26 cellular contexts compared by ENCODE assay signal in genomic region chrX:139213241-139213709, GRCh38.
DNase-seq lines count a peak whose midpoint lies in the region; ATAC-seq and TF ChIP-seq lines count a peak whose summit lies in the region.
"Had no signal": no experiment of that assay in that cellular context is flagged by ENCODE, and none has a peak within 500 bp of the region (broad histone marks: within the 10 kb centered on the region; RNA-seq: fewer than 3 reads in every experiment).

No MANE protein-coding gene starts in this region.

- TF ChIP-seq CTCF in NB4 (IDR thresholded peaks at IDR 0.05; ENCODE audit: low read depth, low read length) (no peak), endodermal cell (conservative IDR thresholded peaks at IDR 0.05) (no peak), neutrophil (IDR thresholded peaks at IDR 0.05) (no peak)

- 39 to 70% methylated on average over 2 to 3 of the region's 3 CpGs for WGBS in endodermal cell (ENCODE audit: insufficient coverage in 1 of 2, insufficient read length in 1 of 2), 2 experiments

- CTCF ChIA-PET in activated naive CD4-positive, alpha-beta T cell treated with anti-CD3 and anti-CD28 coated beads, Interleukin-2, amount 10 ng/mL, durations not matched to agents 7 days and 5 days (lab: Charles Lee), result no interaction called here

- TF ChIP-seq POLR2A in NB4 (IDR thresholded peaks at IDR 0.05; ENCODE audit: extremely low read depth, insufficient read length), result no peak

- H3K27me3 Mint-ChIP-seq in endodermal cell (ENCODE audit: insufficient read depth), result peaks cover 12% of the 10 kb centered on the region
- no peaks in the 10 kb centered on the region for H3K27me3 Mint-ChIP-seq in activated naive CD4-positive, alpha-beta T cell treated with anti-CD3 and anti-CD28 coated beads, Interleukin-2, amount 10 ng/mL, durations not matched to agents 7 days and 5 days

- H3K4me1 Mint-ChIP-seq in endodermal cell, result peaks cover 46% of the 10 kb centered on the region
- H3K4me1 Mint-ChIP-seq in activated naive CD4-positive, alpha-beta T cell treated with anti-CD3 and anti-CD28 coated beads, Interleukin-2, amount 10 ng/mL, durations not matched to agents 7 days and 5 days, result no peaks in the 10 kb centered on the region
- H3K4me1 Mint-ChIP-seq: activated CD4-positive, alpha-beta T cell treated with anti-CD3 and anti-CD28 coated beads for 36 hours; activated naive CD8-positive, alpha-beta T cell treated with anti-CD3 and anti-CD28 coated beads for 36 hours; immature natural killer cell; naive B cell had no signal

- peak overlapping the region; percentile 88 for H3K27ac Mint-ChIP-seq in endodermal cell
- no peak overlapping the region for H3K27ac Mint-ChIP-seq in activated naive CD4-positive, alpha-beta T cell treated with anti-CD3 and anti-CD28 coated beads, Interleukin-2, amount 10 ng/mL, durations not matched to agents 7 days and 5 days
- H3K27ac Mint-ChIP-seq: activated CD4-positive, alpha-beta T cell treated with anti-CD3 and anti-CD28 coated beads for 36 hours; activated CD8-positive, alpha-beta T cell treated with anti-CD3 and anti-CD28 coated beads, Interleukin-2, amount 10 ng/mL, durations not matched to agents 7 days and 5 days; activated naive CD8-positive, alpha-beta T cell treated with anti-CD3 and anti-CD28 coated beads for 36 hours; IgD-negative memory B cell; immature natural killer cell; naive B cell had no signal

- H3K4me3 ChIP-seq in NB4 (ENCODE audit: low read depth, low read length), result no peak overlapping the region
- H3K4me3 ChIP-seq in endodermal cell (ENCODE audit: low read length), result no peak overlapping the region
- H3K4me3 ChIP-seq in neutrophil (ENCODE audit: low read depth in 1 of 2, low read length in 1 of 2), result no peak overlapping the region
- H3K4me3 ChIP-seq: ascending aorta; BLaER1 treated with 17β-estradiol and CSF1 and Interleukin-3, amounts not matched to agents 10 nM and 100 nM; coronary artery; gastroesophageal sphincter; skin epidermis; tibial nerve had no signal

- H3K27ac ChIP-seq in endodermal cell (ENCODE audit: low read depth, low read length), result no peak overlapping the region
- peak overlapping the region; percentile 84 for H3K27ac ChIP-seq in neutrophil
- H3K27ac ChIP-seq: ascending aorta; BLaER1 treated with 17β-estradiol and CSF1 and Interleukin-3, amounts not matched to agents 10 nM and 100 nM; coronary artery; gastroesophageal sphincter; skin epidermis; tibial nerve had no signal

- no peak overlapping the region for H3K9ac ChIP-seq in endodermal cell (ENCODE audit: extremely low read depth, low read length, poor library complexity, severe bottlenecking)
- H3K9ac ChIP-seq: BLaER1 treated with 17β-estradiol and CSF1 and Interleukin-3, amounts not matched to agents 10 nM and 100 nM had no signal

- H3K36me3 Mint-ChIP-seq in endodermal cell (ENCODE audit: low read depth), result no peaks in the 10 kb centered on the region
- H3K36me3 Mint-ChIP-seq in activated naive CD4-positive, alpha-beta T cell treated with anti-CD3 and anti-CD28 coated beads, Interleukin-2, amount 10 ng/mL, durations not matched to agents 7 days and 5 days, result no peaks in the 10 kb centered on the region
- H3K36me3 Mint-ChIP-seq: activated naive CD8-positive, alpha-beta T cell treated with anti-CD3 and anti-CD28 coated beads for 36 hours; IgD-negative memory B cell; immature natural killer cell; naive B cell had no signal

- ATAC-seq in HG02610 (IDR thresholded peaks at IDR 0.05; ENCODE audit: unreplicated experiment), result no peak
- ATAC-seq: activated CD4-positive, alpha-beta T cell treated with anti-CD3 and anti-CD28 coated beads for 36 hours; activated CD8-positive, alpha-beta T cell treated with anti-CD3 and anti-CD28 coated beads, Interleukin-2, amount 10 ng/mL, durations not matched to agents 7 days and 5 days; gastroesophageal sphincter had no signal

- H3K36me3 ChIP-seq in endodermal cell (ENCODE audit: control insufficient read depth, insufficient read depth, low read length) (no peaks in the 10 kb centered on the region), neutrophil (no peaks in the 10 kb centered on the region)
- H3K36me3 ChIP-seq: ascending aorta; BLaER1 treated with 17β-estradiol and CSF1 and Interleukin-3, amounts not matched to agents 10 nM and 100 nM; gastroesophageal sphincter; tibial nerve had no signal

- DNase-seq in COLO829 (ENCODE audit: low spot score) (peak; percentile 13), NB4 (ENCODE audit: low read depth) (peak; percentile 37), endodermal cell (no peak)
- DNase-seq in activated naive CD4-positive, alpha-beta T cell treated with anti-CD3 and anti-CD28 coated beads, Interleukin-2, amount 10 ng/mL, durations not matched to agents 7 days and 5 days, result no peak
- no peak for DNase-seq in stimulated activated naive CD4-positive, alpha-beta T cell (lab: John Stamatoyannopoulos, UW)
- DNase-seq: activated CD4-positive, alpha-beta T cell treated with anti-CD3 and anti-CD28 coated beads for 36 hours; activated CD8-positive, alpha-beta T cell treated with anti-CD3 and anti-CD28 coated beads, Interleukin-2, amount 10 ng/mL, durations not matched to agents 7 days and 5 days; activated effector memory CD4-positive, alpha-beta T cell treated with Interleukin-2 at 50 U/mL for 16 hours; activated naive CD8-positive, alpha-beta T cell treated with anti-CD3 and anti-CD28 coated beads for 36 hours; activated T-cell treated with anti-CD3 and anti-CD28 coated beads for 4 hours; hippocampal formation; immature natural killer cell; mesenchymal stem cell; naive B cell; NCI-H1105; NCI-H1930; NCI-H69 had no signal

- H3K27me3 ChIP-seq in endodermal cell (ENCODE audit: control insufficient read depth, insufficient read depth, low read length, poor library complexity, severe bottlenecking) (no peaks in the 10 kb centered on the region), neutrophil (peaks cover 10% of the 10 kb centered on the region)
- H3K27me3 ChIP-seq: ascending aorta, gastroesophageal sphincter had no signal

- H3K9me3 Mint-ChIP-seq in endodermal cell, result no peaks in the 10 kb centered on the region
- H3K9me3 Mint-ChIP-seq in activated naive CD4-positive, alpha-beta T cell treated with anti-CD3 and anti-CD28 coated beads, Interleukin-2, amount 10 ng/mL, durations not matched to agents 7 days and 5 days, result no peaks in the 10 kb centered on the region
- H3K9me3 Mint-ChIP-seq: activated naive CD8-positive, alpha-beta T cell treated with anti-CD3 and anti-CD28 coated beads for 36 hours; IgD-negative memory B cell; naive B cell had no signal

- no peak overlapping the region for H3K4me3 Mint-ChIP-seq in endodermal cell
- no peak overlapping the region for H3K4me3 Mint-ChIP-seq in activated naive CD4-positive, alpha-beta T cell treated with anti-CD3 and anti-CD28 coated beads, Interleukin-2, amount 10 ng/mL, durations not matched to agents 7 days and 5 days
- H3K4me3 Mint-ChIP-seq: activated CD4-positive, alpha-beta T cell treated with anti-CD3 and anti-CD28 coated beads for 36 hours; activated CD8-positive, alpha-beta T cell treated with anti-CD3 and anti-CD28 coated beads, Interleukin-2, amount 10 ng/mL, durations not matched to agents 7 days and 5 days; activated naive CD8-positive, alpha-beta T cell treated with anti-CD3 and anti-CD28 coated beads for 36 hours; IgD-negative memory B cell; immature natural killer cell; naive B cell had no signal

- H3K9me3 ChIP-seq in endodermal cell (ENCODE audit: control insufficient read depth, low read length) (no peaks in the 10 kb centered on the region), neutrophil (no peaks in the 10 kb centered on the region)
- H3K9me3 ChIP-seq: ascending aorta, gastroesophageal sphincter, tibial nerve had no signal

- H3K4me1 ChIP-seq in endodermal cell (ENCODE audit: control insufficient read depth, insufficient read depth, low read length), result no peaks in the 10 kb centered on the region
- peaks cover 0 to 26% of the 10 kb centered on the region in 2 experiments for H3K4me1 ChIP-seq in neutrophil (ENCODE audit: control insufficient read depth in 1 of 2, insufficient read depth in 1 of 2, low read depth in 1 of 2, low read length in 1 of 2)
- H3K4me1 ChIP-seq: ascending aorta; BLaER1 treated with 17β-estradiol and CSF1 and Interleukin-3, amounts not matched to agents 10 nM and 100 nM; gastroesophageal sphincter; tibial nerve had no signal

Comparison
In these comparisons a context has a peak if more than half of its experiments do, and no peak if none do; other contexts are left out.
1. DNase-seq: peak in COLO829 (single experiment) and NB4 (single experiment); none in endodermal cell (single experiment), activated naive CD4-positive, alpha-beta T cell treated with anti-CD3 and anti-CD28 coated beads, Interleukin-2, amount 10 ng/mL, durations not matched to agents 7 days and 5 days (single experiment) and stimulated activated naive CD4-positive, alpha-beta T cell (0 of 6).